Comparison of ENCODE assay signal across 16 cellular contexts in the genomic region with DNA sequence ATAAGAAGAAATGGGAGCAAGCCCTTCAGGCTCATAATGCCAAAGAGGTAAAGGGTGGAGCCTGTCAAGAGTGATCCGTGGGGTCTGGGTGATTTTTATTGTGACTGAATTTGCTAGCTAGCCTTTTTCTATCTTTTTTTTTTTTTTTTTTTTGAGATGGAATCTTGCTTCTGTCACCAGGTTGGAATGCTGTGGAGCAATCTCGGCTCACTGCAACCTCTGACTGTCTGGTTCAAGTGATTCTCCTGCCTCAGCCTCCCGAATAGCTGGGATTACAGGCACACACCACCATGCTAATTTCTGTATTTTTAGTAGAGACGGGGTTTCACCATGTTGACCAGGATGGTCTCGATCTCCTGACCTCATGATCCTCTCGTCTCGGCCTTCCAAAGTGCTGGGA. TPM values are rescaled to one million over a fixed set of nuclear protein-coding genes. Genes with fewer than 3 reads are reported as not detected.
"Had no signal": no experiment of that assay in that cellular context is flagged by ENCODE, and none has a peak within 500 bp of the region (broad histone marks: within the 10 kb centered on the region; RNA-seq: fewer than 3 reads in every experiment).

No MANE protein-coding gene starts in this region.

- H3K4me3 ChIP-seq: body of pancreas, dorsolateral prefrontal cortex, esophagus muscularis mucosa, tibial nerve had no signal

- DNase-seq: activated B cell treated with CpG ODN at 0.5 μM for 24 hours; activated CD4-positive, alpha-beta T cell treated with anti-CD3 and anti-CD28 coated beads, Interleukin-2, amount 10 ng/mL, durations not matched to agents 24 days and 14 days; activated CD8-positive, alpha-beta memory T cell treated with anti-CD3 and anti-CD28 coated beads for 24 hours; activated naive CD4-positive, alpha-beta T cell treated with anti-CD3 and anti-CD28 coated beads for 36 hours; midbrain; small intestine; T-helper 17 cell had no signal

- H3K36me3 ChIP-seq: esophagus muscularis mucosa, tibial nerve had no signal

- H3K9me3 Mint-ChIP-seq: activated B cell treated with CpG ODN at 0.5 μM for 24 hours; activated CD4-positive, alpha-beta T cell treated with anti-CD3 and anti-CD28 coated beads, Interleukin-2, amount 10 ng/mL, durations not matched to agents 24 days and 14 days; activated naive CD4-positive, alpha-beta T cell treated with anti-CD3 and anti-CD28 coated beads for 36 hours; stimulated activated effector memory CD8-positive, alpha-beta T cell treated with anti-CD3 and anti-CD28 coated beads, Interleukin-12 subunit alpha, Interleukin-12 subunit beta, amount 100 ng/mL, for 72 hours had no signal

- ATAC-seq: body of pancreas; stimulated activated effector memory CD8-positive, alpha-beta T cell treated with anti-CD3 and anti-CD28 coated beads, Interleukin-12 subunit alpha, Interleukin-12 subunit beta, amount 100 ng/mL, for 72 hours; T-helper 17 cell had no signal

- H3K27me3 ChIP-seq: body of pancreas, dorsolateral prefrontal cortex, esophagus muscularis mucosa, tibial nerve had no signal

- H3K4me3 Mint-ChIP-seq: activated B cell treated with CpG ODN at 0.5 μM for 24 hours; activated CD4-positive, alpha-beta T cell treated with anti-CD3 and anti-CD28 coated beads, Interleukin-2, amount 10 ng/mL, durations not matched to agents 24 days and 14 days; activated naive CD4-positive, alpha-beta T cell treated with anti-CD3 and anti-CD28 coated beads for 36 hours; stimulated activated effector memory CD8-positive, alpha-beta T cell treated with anti-CD3 and anti-CD28 coated beads, Interleukin-12 subunit alpha, Interleukin-12 subunit beta, amount 100 ng/mL, for 72 hours; T-helper 17 cell had no signal

- H3K4me1 ChIP-seq: body of pancreas, esophagus muscularis mucosa, parathyroid adenoma had no signal

- H3K27ac ChIP-seq: body of pancreas, dorsolateral prefrontal cortex, esophagus muscularis mucosa, parathyroid adenoma had no signal

- H3K36me3 Mint-ChIP-seq: stimulated activated effector memory CD8-positive, alpha-beta T cell treated with anti-CD3 and anti-CD28 coated beads, Interleukin-12 subunit alpha, Interleukin-12 subunit beta, amount 100 ng/mL, for 72 hours had no signal

- H3K79me2 ChIP-seq: parathyroid adenoma had no signal

- H3K9me3 ChIP-seq: body of pancreas, esophagus muscularis mucosa, tibial nerve had no signal

- H3K4me1 Mint-ChIP-seq: activated B cell treated with CpG ODN at 0.5 μM for 24 hours; activated CD4-positive, alpha-beta T cell treated with anti-CD3 and anti-CD28 coated beads, Interleukin-2, amount 10 ng/mL, durations not matched to agents 24 days and 14 days; stimulated activated effector memory CD8-positive, alpha-beta T cell treated with anti-CD3 and anti-CD28 coated beads, Interleukin-12 subunit alpha, Interleukin-12 subunit beta, amount 100 ng/mL, for 72 hours; T-helper 17 cell had no signal

- H3K27ac Mint-ChIP-seq: activated B cell treated with CpG ODN at 0.5 μM for 24 hours; activated CD4-positive, alpha-beta T cell treated with anti-CD3 and anti-CD28 coated beads, Interleukin-2, amount 10 ng/mL, durations not matched to agents 24 days and 14 days; activated naive CD4-positive, alpha-beta T cell treated with anti-CD3 and anti-CD28 coated beads for 36 hours; stimulated activated effector memory CD8-positive, alpha-beta T cell treated with anti-CD3 and anti-CD28 coated beads, Interleukin-12 subunit alpha, Interleukin-12 subunit beta, amount 100 ng/mL, for 72 hours; T-helper 17 cell had no signal

RNA-seq across cellular contexts. Expression of gene DRC1, which starts 29.1 kb away (rescaled TPM):
- total RNA-seq: activated B cell treated with CpG ODN at 0.5 μM for 24 hours; activated CD4-positive, alpha-beta T cell treated with anti-CD3 and anti-CD28 coated beads, Interleukin-2, amount 10 ng/mL, durations not matched to agents 24 days and 14 days; activated naive CD4-positive, alpha-beta T cell treated with anti-CD3 and anti-CD28 coated beads for 36 hours; body of pancreas; lower leg skin; T-helper 17 cell had no signal

RNA-seq across cellular contexts. Expression of gene OTOF, which starts 47.1 kb away (rescaled TPM):
- total RNA-seq: activated B cell treated with CpG ODN at 0.5 μM for 24 hours, chondrocyte, kidney epithelial cell had no signal
